ENCODE assay signal across 21 cellular contexts in the genomic region with DNA sequence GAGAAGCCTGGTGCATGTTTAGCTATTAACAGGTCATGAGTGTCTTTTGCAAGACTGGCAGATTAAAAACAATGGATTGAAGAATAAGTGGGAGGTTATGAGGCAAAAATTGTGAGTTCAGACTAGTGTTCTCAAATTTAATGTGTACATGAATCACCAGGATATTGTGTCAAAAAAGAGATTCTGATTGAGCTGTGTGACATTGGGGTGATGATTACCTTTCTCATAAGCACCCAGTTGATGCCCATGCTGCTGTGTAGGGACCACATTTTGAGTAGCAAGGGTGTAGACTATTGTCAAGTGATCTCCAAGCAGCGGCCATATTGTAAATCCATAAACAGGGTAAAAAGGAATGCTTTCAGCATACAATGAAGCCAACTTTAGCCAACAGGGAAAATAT. TPM values are rescaled to one million over a fixed set of nuclear protein-coding genes. Genes with fewer than 3 reads are reported as not detected.
DNase-seq lines count a peak whose midpoint lies in the region; ATAC-seq and TF ChIP-seq lines count a peak whose summit lies in the region.
"Had no signal": no experiment of that assay in that cellular context is flagged by ENCODE, and none has a peak within 500 bp of the region (broad histone marks: within the 10 kb centered on the region; RNA-seq: fewer than 3 reads in every experiment).

No MANE protein-coding gene starts in this region.

- peaks cover 63 to 67% of the 10 kb centered on the region in 2 donors for H3K4me1 Mint-ChIP-seq in natural killer cell treated with Interleukin-12 subunit alpha and Interleukin-12 subunit beta and Interleukin-15 and Interleukin-18, amount 100 ng/mL, for 72 hours (ENCODE audit: low read depth in 2 of 2)
- H3K4me1 Mint-ChIP-seq in natural killer cell: peaks cover 50 to 70% of the 10 kb centered on the region in 2 donors
- peaks cover 74 to 91% (median 90%) of the 10 kb centered on the region in 3 donors for H3K4me1 Mint-ChIP-seq in CD8-positive, alpha-beta memory T cell

- ATAC-seq in natural killer cell treated with Interleukin-12 subunit alpha and Interleukin-12 subunit beta and Interleukin-15 and Interleukin-18, amount 100 ng/mL, for 72 hours: no peak
- ATAC-seq in natural killer cell (no peak), omental fat pad (ENCODE audit: low FRiP score) (no peak)
- ATAC-seq: GM12878, K562 had no signal

- POLR2A ChIA-PET in CD8-positive, alpha-beta memory T cell (lab: Charles Lee): no interaction called here

- no peaks in the 10 kb centered on the region for H3K36me3 ChIP-seq in CD8-positive, alpha-beta memory T cell (ENCODE audit: insufficient read depth, low read length)

- no peak overlapping the region for H3K4me3 ChIP-seq in CD8-positive, alpha-beta memory T cell (ENCODE audit: low read length)
- H3K4me3 ChIP-seq: BLaER1 treated with 17β-estradiol and CSF1 and Interleukin-3, amounts not matched to agents 10 nM and 100 nM; GM12878; GM23248; K562 had no signal

- TF ChIP-seq CTCF in natural killer cell (IDR thresholded peaks at IDR 0.05) (no peak), omental fat pad (IDR thresholded peaks at IDR 0.05) (no peak)

- peaks cover 38% of the 10 kb centered on the region for H3K4me1 ChIP-seq in CD8-positive, alpha-beta memory T cell (ENCODE audit: insufficient read depth, low read length)

- H3K27me3 ChIP-seq in CD8-positive, alpha-beta memory T cell (ENCODE audit: insufficient read depth, low read length, poor library complexity, severe bottlenecking): no peaks in the 10 kb centered on the region
- H3K27me3 ChIP-seq: BLaER1 treated with 17β-estradiol and CSF1 and Interleukin-3, amounts not matched to agents 10 nM and 100 nM had no signal

- H3K27me3 Mint-ChIP-seq in natural killer cell treated with Interleukin-12 subunit alpha and Interleukin-12 subunit beta and Interleukin-15 and Interleukin-18, amount 100 ng/mL, for 72 hours: no peaks in the 10 kb centered on the region
- H3K27me3 Mint-ChIP-seq in natural killer cell (ENCODE audit: low read depth in 2 of 2): no peaks in the 10 kb centered on the region
- no peaks in the 10 kb centered on the region for H3K27me3 Mint-ChIP-seq in CD8-positive, alpha-beta memory T cell
- H3K27me3 Mint-ChIP-seq: B cell had no signal

- no peaks in the 10 kb centered on the region for H3K9me3 Mint-ChIP-seq in natural killer cell treated with Interleukin-12 subunit alpha and Interleukin-12 subunit beta and Interleukin-15 and Interleukin-18, amount 100 ng/mL, for 72 hours
- H3K9me3 Mint-ChIP-seq in natural killer cell: no peaks in the 10 kb centered on the region
- no peaks in the 10 kb centered on the region for H3K9me3 Mint-ChIP-seq in CD8-positive, alpha-beta memory T cell

- no peak overlapping the region for H3K27ac ChIP-seq in CD8-positive, alpha-beta memory T cell (ENCODE audit: low read depth, low read length)
- peak overlapping the region; percentile 54 for H3K27ac ChIP-seq in caudate nucleus (ENCODE audit: low read depth, low read length)
- H3K27ac ChIP-seq: BLaER1 treated with 17β-estradiol and CSF1 and Interleukin-3, amounts not matched to agents 10 nM and 100 nM; GM23248; HL-60 had no signal

- no peaks in the 10 kb centered on the region for H3K36me3 Mint-ChIP-seq in natural killer cell treated with Interleukin-12 subunit alpha and Interleukin-12 subunit beta and Interleukin-15 and Interleukin-18, amount 100 ng/mL, for 72 hours
- no peaks in the 10 kb centered on the region for H3K36me3 Mint-ChIP-seq in natural killer cell
- H3K36me3 Mint-ChIP-seq in CD8-positive, alpha-beta memory T cell: no peaks in the 10 kb centered on the region

- H3K9me3 ChIP-seq in CD8-positive, alpha-beta memory T cell (ENCODE audit: low read length): no peaks in the 10 kb centered on the region

- CTCF ChIA-PET in CD8-positive, alpha-beta memory T cell (lab: Charles Lee): interaction anchor here (1.2 kb wide), 1 partner anchor 12 kb away, joined by 3 read pairs; no protein-coding TSS in a partner anchor

- peak overlapping the region; percentile 32 to 85 for H3K27ac Mint-ChIP-seq in natural killer cell treated with Interleukin-12 subunit alpha and Interleukin-12 subunit beta and Interleukin-15 and Interleukin-18, amount 100 ng/mL, for 72 hours
- no peak overlapping the region for H3K27ac Mint-ChIP-seq in natural killer cell
- peak overlapping the region; percentile 19 to 81 (median 72) for H3K27ac Mint-ChIP-seq in CD8-positive, alpha-beta memory T cell
- H3K27ac Mint-ChIP-seq: B cell had no signal

- DNase-seq in natural killer cell treated with Interleukin-12 subunit alpha and Interleukin-12 subunit beta and Interleukin-15 and Interleukin-18, amount 100 ng/mL, for 72 hours (ENCODE audit: low spot score): no peak
- DNase-seq in natural killer cell (no peak), caudate nucleus (lab: John Stamatoyannopoulos, UW) (no peak), omental fat pad (ENCODE audit: low spot score) (no peak), HuH-7 (ENCODE audit: low spot score) (no peak)
- DNase-seq in CD8-positive, alpha-beta memory T cell: no peak
- no peak for DNase-seq in stimulated activated CD4-positive, alpha-beta T cell treated with anti-CD3 and anti-CD28 coated beads, Interleukin-4, amount 100 ng/mL, for 1 hour
- DNase-seq: COR-L47, DMS 273 treated with DMSO at 0.1 percent for 48 hours, DMS53, DND-41, EL, GM23248, HCEC 1CT, IMR-90 had no signal

- intact Hi-C loops in natural killer cell (cut with micrococcal nuclease): no loop called here

- H3K4me3 Mint-ChIP-seq in natural killer cell treated with Interleukin-12 subunit alpha and Interleukin-12 subunit beta and Interleukin-15 and Interleukin-18, amount 100 ng/mL, for 72 hours: no peak overlapping the region
- no peak overlapping the region for H3K4me3 Mint-ChIP-seq in natural killer cell
- no peak overlapping the region for H3K4me3 Mint-ChIP-seq in CD8-positive, alpha-beta memory T cell
- H3K4me3 Mint-ChIP-seq: B cell had no signal

RNA-seq across cellular contexts. Expression of gene MAP3K5, which starts 44.7 kb away (rescaled TPM):
- total RNA-seq in natural killer cell treated with Interleukin-12 subunit alpha and Interleukin-12 subunit beta and Interleukin-15 and Interleukin-18, amount 100 ng/mL, for 72 hours: 10 to 100 TPM; 27.9 to 33.0 TPM
- total RNA-seq in natural killer cell (10 to 100 TPM; 19.7 to 36.7 (median 35.4) TPM), omental fat pad (10 to 100 TPM; 31.4 to 53.0 (median 47.2) TPM)
- 10 to 100 TPM; 12.6 to 12.9 TPM for total RNA-seq in CD8-positive, alpha-beta memory T cell
- 19.9 TPM for polyA plus RNA-seq in CD8-positive, alpha-beta memory T cell
- total RNA-seq: G401 had no signal

Comparison
In these comparisons a context has a peak if more than half of its experiments do, and no peak if none do; other contexts are left out.
1. H3K27ac Mint-ChIP-seq: peak in natural killer cell treated with Interleukin-12 subunit alpha and Interleukin-12 subunit beta and Interleukin-15 and Interleukin-18, amount 100 ng/mL, for 72 hours (2 of 2) and CD8-positive, alpha-beta memory T cell (8 of 8); none in natural killer cell (0 of 2).